1 cellular context compared by ENCODE assay signal in the genomic region with DNA sequence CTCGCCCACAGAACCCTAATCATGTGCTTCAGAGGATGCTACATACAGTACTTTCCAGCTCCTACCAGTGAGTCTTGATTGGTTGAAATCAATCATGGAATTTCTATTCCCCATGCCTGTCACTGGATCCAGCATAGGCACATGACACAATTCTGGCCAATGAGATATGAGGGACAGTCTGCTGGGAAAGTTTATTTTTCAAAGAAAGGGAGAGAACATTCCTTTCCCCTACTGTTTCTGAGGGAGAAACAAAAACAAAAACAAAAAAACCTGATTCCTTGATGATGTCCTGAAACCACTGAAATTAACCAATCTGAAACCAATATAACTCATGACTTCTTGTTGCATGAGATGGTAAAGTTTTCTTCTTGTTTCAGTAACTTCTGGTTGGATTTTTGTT.
TF ChIP-seq lines count a peak whose summit lies in the region.

No MANE protein-coding gene starts in this region.

TF ChIP-seq in IMR-90, 13 proteins besides CTCF, POLR2A, EP300 and RAD21:
- no peak for TF ChIP-seq SMC3 (IDR thresholded peaks at IDR 0.05; ENCODE audit: low read depth, low read length)
- TF ChIP-seq USF2 (IDR thresholded peaks at IDR 0.05; ENCODE audit: low read depth, low read length): peak; percentile 92
